In the genomic region with DNA sequence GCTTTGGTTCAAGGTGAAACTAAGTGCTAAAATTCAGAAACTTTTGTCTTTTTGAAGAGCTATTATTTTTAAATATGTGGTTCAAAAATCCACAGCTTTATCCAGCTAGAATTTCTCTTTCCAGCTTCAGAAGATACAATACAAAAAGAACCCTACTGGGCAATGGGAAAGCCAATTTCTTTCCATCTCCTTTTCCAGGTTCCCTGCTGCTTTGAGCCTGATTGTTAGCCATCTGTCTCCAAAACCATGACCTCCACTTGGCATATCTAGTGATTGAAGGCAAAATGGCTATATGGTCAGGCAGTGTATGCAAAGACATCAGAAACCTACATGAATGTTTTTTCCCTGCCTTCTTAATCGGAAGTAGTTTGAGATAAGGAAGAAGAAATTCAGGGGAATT, we compare ENCODE assay signal across 22 cellular contexts.
"Had no signal": no experiment of that assay in that cellular context is flagged by ENCODE, and none has a peak within 500 bp of the region (broad histone marks: within the 10 kb centered on the region; RNA-seq: fewer than 3 reads in every experiment).

No MANE protein-coding gene starts in this region.

- DNase-seq: activated CD4-positive, alpha-beta memory T cell treated with anti-CD3 and anti-CD28 coated beads, Interleukin-2, amount 10 ng/mL, durations not matched to agents 7 days and 5 days; activated CD4-positive, alpha-beta T cell treated with anti-CD3 and anti-CD28 coated beads, Interleukin-2, amount 10 ng/mL, durations not matched to agents 7 days and 5 days; activated CD4-positive, CD25-positive, alpha-beta regulatory T cell; activated gamma-delta T cell treated with Interleukin-2 at 50 U/mL for 16 hours; activated naive CD4-positive, alpha-beta T cell treated with anti-CD3 and anti-CD28 coated beads, Interleukin-2, amount 10 ng/mL, durations not matched to agents 7 days and 5 days; activated naive CD8-positive, alpha-beta T cell treated with anti-CD3 and anti-CD28 coated beads for 36 hours; activated T-cell treated with anti-CD3 and anti-CD28 coated beads for 4 hours; activated T-cell treated with anti-CD3 and anti-CD28 coated beads, Interleukin-2, amount 50 U/mL, for 48 hours; brain microvascular endothelial cell; MM.1S; NCI-H1105; NCI-H1436; NCI-H187 treated with DMSO at 0.1 percent for 48 hours; NCI-H2081 treated with DMSO at 0.1 percent for 48 hours; NCI-H526; NCI-H82; Peyer's patch; Right ventricle myocardium superior; SJCRH30; SK-N-SH; T-helper 1 cell had no signal

- ATAC-seq: activated T-helper 17 cell treated with anti-CD3 and anti-CD28 coated beads, Interleukin-2, amount 50 U/mL, for 72 hours had no signal
